Comparison of ENCODE assay signal across 27 cellular contexts in the genomic region with DNA sequence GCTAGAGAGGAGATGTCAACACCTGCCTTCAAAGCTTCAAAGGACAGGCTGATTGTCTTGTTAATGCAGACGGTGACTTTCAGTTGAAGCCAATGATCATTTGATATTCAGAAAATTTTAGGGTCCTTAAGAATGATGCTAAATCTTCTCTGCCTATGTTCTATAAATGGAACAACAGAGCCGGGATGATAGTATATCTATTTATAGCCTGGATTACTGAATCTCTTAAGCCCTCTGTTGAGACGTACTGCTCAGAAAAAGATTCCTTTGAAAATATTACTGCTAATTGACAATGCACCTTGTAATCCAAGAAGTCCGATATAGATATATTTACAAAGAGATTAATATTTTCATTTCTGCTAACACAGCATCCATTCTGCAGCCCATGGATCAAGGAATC.
"Had no signal": no experiment of that assay in that cellular context is flagged by ENCODE, and none has a peak within 500 bp of the region (broad histone marks: within the 10 kb centered on the region; RNA-seq: fewer than 3 reads in every experiment).

No MANE protein-coding gene starts in this region.

- DNase-seq: colonic mucosa; cortex of kidney; effector CD8-positive, alpha-beta T cell; effector memory CD8-positive, alpha-beta T cell; endodermal cell; erythroblast; esophagus squamous epithelium; foreskin fibroblast; foreskin melanocyte; heart left ventricle; hypothalamus; immature natural killer cell; islet precursor cell; kidney; kidney glomerular epithelial cell; left colon; left ventricle myocardium inferior; lower lobe of right lung; mesenchymal stem cell; mucosa of descending colon; naive thymus-derived CD4-positive, alpha-beta T cell had no signal

- H3K4me1 ChIP-seq: colonic mucosa, esophagus squamous epithelium, gastroesophageal sphincter, lower lobe of right lung had no signal

- H3K9me3 ChIP-seq: colonic mucosa, esophagus squamous epithelium, gastroesophageal sphincter, lower lobe of right lung, mucosa of descending colon had no signal

- H2AFZ ChIP-seq: hepatocyte had no signal

- H3K36me3 ChIP-seq: colonic mucosa had no signal

- H3K27me3 ChIP-seq: colonic mucosa, esophagus squamous epithelium, gastroesophageal sphincter, heart left ventricle, hepatocyte had no signal

- H3K27ac ChIP-seq: colonic mucosa, epithelial cell of prostate, esophagus squamous epithelium, gastroesophageal sphincter, heart left ventricle, hepatocyte, left ventricle myocardium inferior, lower lobe of right lung had no signal

- ATAC-seq: effector memory CD8-positive, alpha-beta T cell; esophagus mucosa; gastroesophageal sphincter; left colon; left lobe of liver; lower lobe of right lung; mucosa of descending colon; naive thymus-derived CD4-positive, alpha-beta T cell had no signal

- FAIRE-seq: endometrium, kidney had no signal

- H3K4me2 ChIP-seq: hepatocyte had no signal

- H3K79me2 ChIP-seq: hepatocyte had no signal

- H3K4me3 ChIP-seq: colonic mucosa, esophagus squamous epithelium, gastroesophageal sphincter, heart left ventricle, hepatocyte, left ventricle myocardium inferior, lower lobe of right lung, mucosa of descending colon had no signal
